In the genomic region with DNA sequence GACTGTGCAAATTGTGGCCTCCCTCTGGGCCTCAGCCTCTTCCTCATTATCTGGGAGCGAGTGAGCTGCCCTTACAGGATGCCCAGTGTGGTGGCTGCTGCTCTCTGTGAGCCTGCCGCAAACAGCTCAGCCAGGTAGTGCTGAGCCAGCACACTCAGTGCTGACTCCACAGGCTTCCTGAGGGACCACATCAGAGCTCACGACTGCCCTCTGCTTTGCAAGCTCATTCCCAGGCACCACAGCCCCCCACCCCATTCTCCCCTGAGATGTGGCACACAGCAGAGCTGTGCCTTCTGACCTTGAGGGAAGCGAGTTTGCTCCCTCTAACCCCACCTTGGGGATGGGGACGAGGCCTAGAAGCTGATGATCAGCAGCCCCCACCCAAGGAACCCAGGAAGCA, we compare ENCODE assay signal across 25 cellular contexts.
"Had no signal": no experiment of that assay in that cellular context is flagged by ENCODE, and none has a peak within 500 bp of the region (broad histone marks: within the 10 kb centered on the region; RNA-seq: fewer than 3 reads in every experiment).

No MANE protein-coding gene starts in this region.

- H3K4me3 ChIP-seq: esophagus squamous epithelium, gastroesophageal sphincter, left ventricle myocardium inferior, lung, smooth muscle cell, testis, tibial nerve, upper lobe of right lung, vagina had no signal

- H3K36me3 Mint-ChIP-seq: immature natural killer cell; naive thymus-derived CD4-positive, alpha-beta T cell had no signal

- H3K9me3 ChIP-seq: neutrophil, testis, upper lobe of right lung, vagina had no signal

- H3K27me3 ChIP-seq: esophagus squamous epithelium, neutrophil, testis, tibial nerve, upper lobe of right lung, vagina had no signal

- H3K36me3 ChIP-seq: esophagus squamous epithelium, gastroesophageal sphincter, left ventricle myocardium inferior, neutrophil, tibial nerve, upper lobe of right lung, vagina had no signal

- H3K27me3 Mint-ChIP-seq: progenitor cell of endocrine pancreas; stimulated activated naive CD8-positive, alpha-beta T cell treated with anti-CD3 and anti-CD28 coated beads, Interleukin-15, amount 100 ng/mL, for 72 hours had no signal

- H3K4me2 ChIP-seq: smooth muscle cell had no signal

- H3K4me1 Mint-ChIP-seq: immature natural killer cell; naive thymus-derived CD4-positive, alpha-beta T cell; stimulated activated naive B cell treated with anti-CD40 and anti-IgM and Interleukin-4, amounts not matched to agents 10 μg/mL and 1 μg/mL and 100 μg/mL, for 72 hours; stimulated activated naive CD8-positive, alpha-beta T cell treated with anti-CD3 and anti-CD28 coated beads, Interleukin-15, amount 100 ng/mL, for 72 hours had no signal

- DNase-seq: effector memory CD4-positive, alpha-beta T cell; esophagus squamous epithelium; foreskin fibroblast; glutamatergic neuron; immature natural killer cell; left cardiac atrium; left ventricle myocardium inferior; mesenchymal stem cell; naive thymus-derived CD4-positive, alpha-beta T cell; nephron progenitor cell; right cardiac atrium; stimulated activated CD4-positive, alpha-beta T cell treated with anti-CD3 and anti-CD28 coated beads, Interleukin-2, amount 100 ng/mL, for 24 hours; stimulated activated CD4-positive, alpha-beta T cell treated with anti-CD3 and anti-CD28 coated beads, Interleukin-4, amount 100 ng/mL, for 4 hours; stimulated activated naive B cell treated with anti-CD40 and anti-IgM and Interleukin-4, amounts not matched to agents 10 μg/mL and 1 μg/mL and 100 μg/mL, for 72 hours; stimulated activated naive CD8-positive, alpha-beta T cell treated with anti-CD3 and anti-CD28 coated beads, Interleukin-15, amount 100 ng/mL, for 72 hours; testis had no signal

- H3K27ac Mint-ChIP-seq: immature natural killer cell; naive thymus-derived CD4-positive, alpha-beta T cell; nephron progenitor cell; progenitor cell of endocrine pancreas; stimulated activated naive B cell treated with anti-CD40 and anti-IgM and Interleukin-4, amounts not matched to agents 10 μg/mL and 1 μg/mL and 100 μg/mL, for 72 hours; stimulated activated naive CD8-positive, alpha-beta T cell treated with anti-CD3 and anti-CD28 coated beads, Interleukin-15, amount 100 ng/mL, for 72 hours had no signal

- ATAC-seq: gastroesophageal sphincter; left cardiac atrium; naive thymus-derived CD4-positive, alpha-beta T cell; right cardiac atrium; stimulated activated naive B cell treated with anti-CD40 and anti-IgM and Interleukin-4, amounts not matched to agents 10 μg/mL and 1 μg/mL and 100 μg/mL, for 72 hours; stimulated activated naive CD8-positive, alpha-beta T cell treated with anti-CD3 and anti-CD28 coated beads, Interleukin-15, amount 100 ng/mL, for 72 hours; upper lobe of right lung had no signal

- H3K27ac ChIP-seq: epithelial cell of prostate, esophagus squamous epithelium, gastroesophageal sphincter, left ventricle myocardium inferior, neutrophil, testis, tibial nerve, upper lobe of right lung, vagina had no signal

- H3K4me1 ChIP-seq: esophagus squamous epithelium, gastroesophageal sphincter, left ventricle myocardium inferior, testis, tibial nerve, upper lobe of right lung, vagina had no signal

- H3K4me3 Mint-ChIP-seq: immature natural killer cell; naive thymus-derived CD4-positive, alpha-beta T cell; nephron progenitor cell; stimulated activated naive B cell treated with anti-CD40 and anti-IgM and Interleukin-4, amounts not matched to agents 10 μg/mL and 1 μg/mL and 100 μg/mL, for 72 hours; stimulated activated naive CD8-positive, alpha-beta T cell treated with anti-CD3 and anti-CD28 coated beads, Interleukin-15, amount 100 ng/mL, for 72 hours had no signal
